In the genomic region with DNA sequence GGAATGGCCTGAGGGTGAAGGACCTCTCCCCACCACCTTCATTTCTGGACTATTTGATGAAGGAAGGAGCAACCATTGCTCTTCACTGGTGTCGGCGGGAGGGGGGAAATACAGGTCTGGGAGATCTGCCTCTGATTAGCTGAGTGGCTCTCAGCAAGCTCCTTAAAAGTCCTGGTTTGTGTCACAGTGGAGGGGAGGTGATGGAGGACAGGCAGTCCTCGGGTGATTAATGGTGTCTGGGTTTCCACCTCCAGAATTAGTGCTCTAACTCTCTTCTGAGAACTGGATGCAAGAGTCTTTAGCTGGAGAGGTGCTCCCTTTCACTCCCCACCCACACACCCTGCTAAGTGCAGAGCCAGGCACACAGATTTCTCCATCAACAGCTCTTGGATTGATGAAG, we compare ENCODE assay signal across 25 cellular contexts.
"Had no signal": no experiment of that assay in that cellular context is flagged by ENCODE, and none has a peak within 500 bp of the region (broad histone marks: within the 10 kb centered on the region; RNA-seq: fewer than 3 reads in every experiment).

No MANE protein-coding gene starts in this region.

- H3K4me3 ChIP-seq: gastrocnemius medialis, lower lobe of right lung, neural progenitor cell, stomach, suprapubic skin, vagina had no signal

- H3K4me1 ChIP-seq: gastrocnemius medialis, lower lobe of right lung, neural progenitor cell, stomach, suprapubic skin, vagina had no signal

- H3K27me3 ChIP-seq: gastrocnemius medialis, neural progenitor cell, stomach, suprapubic skin, vagina had no signal

- H3K27ac ChIP-seq: gastrocnemius medialis, lower lobe of right lung, neural progenitor cell, stomach, suprapubic skin, vagina had no signal

- H3K4me1 Mint-ChIP-seq: activated naive CD8-positive, alpha-beta T cell treated with anti-CD3 and anti-CD28 coated beads for 36 hours; naive thymus-derived CD8-positive, alpha-beta T cell; neural progenitor cell; stimulated activated effector memory CD8-positive, alpha-beta T cell treated with anti-CD3 and anti-CD28 coated beads, Interleukin-12 subunit alpha, Interleukin-12 subunit beta, amount 100 ng/mL, for 72 hours had no signal

- DNase-seq: activated CD4-positive, alpha-beta T cell treated with anti-CD3 and anti-CD28 coated beads for 4 hours; activated CD4-positive, alpha-beta T cell treated with anti-CD3 and anti-CD28 coated beads, Interleukin-2, amount 50 U/mL, for 48 hours; activated CD4-positive, CD25-positive, alpha-beta regulatory T cell; activated CD8-positive, alpha-beta memory T cell treated with anti-CD3 and anti-CD28 coated beads, Interleukin-2, amount 50 U/mL, for 48 hours; activated naive CD4-positive, alpha-beta T cell treated with Interleukin-2 at 50 U/mL for 16 hours; activated naive CD8-positive, alpha-beta T cell treated with anti-CD3 and anti-CD28 coated beads for 36 hours; activated T-cell treated with anti-CD3 and anti-CD28 coated beads, Interleukin-2, amount 50 U/mL, for 4 hours; caudate nucleus; effector memory CD8-positive, alpha-beta T cell; gastrocnemius medialis; hypothalamus; left colon; lower lobe of right lung; naive thymus-derived CD8-positive, alpha-beta T cell; retina; stimulated activated CD4-positive, alpha-beta T cell treated with anti-CD3 and anti-CD28 coated beads, Interleukin-12 subunit alpha, Interleukin-12 subunit beta, amount 100 ng/mL, for 4 hours; stomach; T1000 had no signal

- H2AFZ ChIP-seq: neural progenitor cell had no signal

- H3K36me3 Mint-ChIP-seq: activated naive CD8-positive, alpha-beta T cell treated with anti-CD3 and anti-CD28 coated beads for 36 hours; naive thymus-derived CD8-positive, alpha-beta T cell; neural progenitor cell; stimulated activated effector memory CD8-positive, alpha-beta T cell treated with anti-CD3 and anti-CD28 coated beads, Interleukin-12 subunit alpha, Interleukin-12 subunit beta, amount 100 ng/mL, for 72 hours; type B pancreatic cell had no signal

- H3K9me3 Mint-ChIP-seq: activated naive CD8-positive, alpha-beta T cell treated with anti-CD3 and anti-CD28 coated beads for 36 hours; activated T-cell treated with anti-CD3 and anti-CD28 coated beads, Interleukin-2, amount 50 U/mL, for 4 hours; effector memory CD8-positive, alpha-beta T cell; naive thymus-derived CD8-positive, alpha-beta T cell; neural progenitor cell; stimulated activated effector memory CD8-positive, alpha-beta T cell treated with anti-CD3 and anti-CD28 coated beads, Interleukin-12 subunit alpha, Interleukin-12 subunit beta, amount 100 ng/mL, for 72 hours; T-helper 1 cell treated with Interleukin-12 subunit alpha and Interleukin-12 subunit beta and Interleukin-4 antibody, amounts not matched to agents 30 μg/mL and 1 μg/mL, for 36 hours; type B pancreatic cell had no signal

- H3K4me3 Mint-ChIP-seq: activated naive CD8-positive, alpha-beta T cell treated with anti-CD3 and anti-CD28 coated beads for 36 hours; activated T-cell treated with anti-CD3 and anti-CD28 coated beads, Interleukin-2, amount 50 U/mL, for 4 hours; effector memory CD8-positive, alpha-beta T cell; naive thymus-derived CD8-positive, alpha-beta T cell; neural progenitor cell; stimulated activated effector memory CD8-positive, alpha-beta T cell treated with anti-CD3 and anti-CD28 coated beads, Interleukin-12 subunit alpha, Interleukin-12 subunit beta, amount 100 ng/mL, for 72 hours; T-helper 1 cell treated with Interleukin-12 subunit alpha and Interleukin-12 subunit beta and Interleukin-4 antibody, amounts not matched to agents 30 μg/mL and 1 μg/mL, for 36 hours; type B pancreatic cell had no signal

- H3K4me2 ChIP-seq: neural progenitor cell had no signal

- H3K36me3 ChIP-seq: gastrocnemius medialis, lower lobe of right lung, neural progenitor cell, stomach, suprapubic skin, vagina had no signal

- H3K27ac Mint-ChIP-seq: activated naive CD8-positive, alpha-beta T cell treated with anti-CD3 and anti-CD28 coated beads for 36 hours; effector memory CD8-positive, alpha-beta T cell; naive thymus-derived CD8-positive, alpha-beta T cell; neural progenitor cell; progenitor cell of endocrine pancreas; stimulated activated effector memory CD8-positive, alpha-beta T cell treated with anti-CD3 and anti-CD28 coated beads, Interleukin-12 subunit alpha, Interleukin-12 subunit beta, amount 100 ng/mL, for 72 hours; T-helper 1 cell treated with Interleukin-12 subunit alpha and Interleukin-12 subunit beta and Interleukin-4 antibody, amounts not matched to agents 30 μg/mL and 1 μg/mL, for 36 hours; type B pancreatic cell had no signal

- H3K9me3 ChIP-seq: gastrocnemius medialis, lower lobe of right lung, stomach, suprapubic skin, vagina had no signal

- H3K27me3 Mint-ChIP-seq: progenitor cell of endocrine pancreas, type B pancreatic cell had no signal
